14 cellular contexts compared by ENCODE assay signal in the genomic region with DNA sequence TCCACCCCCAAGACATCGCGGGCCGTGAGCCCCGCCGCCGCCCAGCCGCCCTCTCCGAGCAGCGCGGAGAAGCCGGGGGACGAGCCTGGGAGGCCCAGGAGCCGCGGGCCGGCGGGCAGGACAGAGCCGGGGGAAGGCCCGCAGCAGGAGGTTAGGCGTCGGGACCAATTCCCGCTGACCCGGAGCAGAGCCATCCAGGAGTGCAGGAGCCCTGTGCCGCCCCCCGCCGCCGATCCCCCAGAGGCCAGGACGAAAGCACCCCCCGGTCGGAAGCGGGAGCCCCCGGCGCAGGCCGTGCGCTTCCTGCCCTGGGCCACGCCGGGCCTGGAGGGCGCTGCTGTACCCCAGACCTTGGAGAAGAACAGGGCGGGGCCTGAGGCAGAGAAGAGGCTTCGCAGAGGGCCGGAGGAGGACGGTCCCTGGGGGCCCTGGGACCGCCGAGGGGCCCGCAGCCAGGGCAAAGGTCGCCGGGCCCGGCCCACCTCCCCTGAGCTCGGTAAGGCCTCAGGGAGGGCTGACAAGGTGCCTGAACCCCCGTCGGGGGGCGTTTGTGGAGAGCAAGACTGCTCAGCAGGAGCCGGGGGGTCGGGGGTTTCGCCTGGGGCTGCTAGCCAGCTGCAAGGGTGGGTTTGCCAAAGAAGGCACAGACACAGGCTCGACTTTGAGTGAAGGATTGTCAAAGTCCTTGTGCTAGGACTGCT. TPM values are rescaled to one million over a fixed set of nuclear protein-coding genes. Genes with fewer than 3 reads are reported as not detected.
A peak's percentile ranks its signal among the peaks of the same experiment; 100 is the strongest.
DNase-seq lines count a peak whose midpoint lies in the region; ATAC-seq and TF ChIP-seq lines count a peak whose summit lies in the region.
"Had no signal": no experiment of that assay in that cellular context is flagged by ENCODE, and none has a peak within 500 bp of the region (broad histone marks: within the 10 kb centered on the region; RNA-seq: fewer than 3 reads in every experiment).

No MANE protein-coding gene starts in this region.

- H3K4me1 Mint-ChIP-seq in glutamatergic neuron (ENCODE audit: low read depth, unreplicated experiment), result peaks cover 26% of the 10 kb centered on the region
- H3K4me1 Mint-ChIP-seq: memory B cell had no signal

- peaks cover 26% of the 10 kb centered on the region for H3K27me3 Mint-ChIP-seq in glutamatergic neuron (ENCODE audit: unreplicated experiment)

- H3K36me3 Mint-ChIP-seq in glutamatergic neuron (ENCODE audit: unreplicated experiment), result no peaks in the 10 kb centered on the region
- H3K36me3 Mint-ChIP-seq: memory B cell had no signal

- H3K9me3 Mint-ChIP-seq in glutamatergic neuron (ENCODE audit: unreplicated experiment), result peaks cover 13% of the 10 kb centered on the region
- H3K9me3 Mint-ChIP-seq: activated CD4-positive, alpha-beta T cell treated with anti-CD3 and anti-CD28 coated beads, Interleukin-2, amount 10 ng/mL, durations not matched to agents 7 days and 5 days; memory B cell had no signal

- no peak for TF ChIP-seq CTCF in glutamatergic neuron (IDR thresholded peaks at IDR 0.05; ENCODE audit: partially characterized antibody, unreplicated experiment)
- TF ChIP-seq CTCF in stomach (IDR thresholded peaks at IDR 0.05), result no peak

- no peak for ATAC-seq in GM21515 (IDR thresholded peaks at IDR 0.05; ENCODE audit: unreplicated experiment)

- H3K4me3 Mint-ChIP-seq in glutamatergic neuron (ENCODE audit: unreplicated experiment), result no peak overlapping the region
- H3K4me3 Mint-ChIP-seq: activated CD4-positive, alpha-beta T cell treated with anti-CD3 and anti-CD28 coated beads, Interleukin-2, amount 10 ng/mL, durations not matched to agents 7 days and 5 days; memory B cell had no signal

- 16 to 29% (median 20%) methylated on average over 25 to 55 of the region's 55 CpGs for WGBS in stomach, 5 donors

- TF ChIP-seq EP300 in stomach (IDR thresholded peaks at IDR 0.05), result no peak

- no peaks in the 10 kb centered on the region for H3K36me3 ChIP-seq in stomach
- H3K36me3 ChIP-seq: adrenal gland had no signal

- peak overlapping the region in 4 of 5 donors; percentile 46 to 95 (median 87) for H3K27ac ChIP-seq in stomach
- H3K27ac ChIP-seq: adrenal gland had no signal

- DNase-seq in activated T-cell treated with anti-CD3 and anti-CD28 coated beads for 48 hours (ENCODE audit: low read depth), result peak; percentile 19
- no peak for DNase-seq in activated T-cell treated with anti-CD3 and anti-CD28 coated beads, Interleukin-2, amount 50 U/mL, for 1 hour
- DNase-seq in glutamatergic neuron, result peak; percentile 53
- no peak for DNase-seq in stomach
- no peak for DNase-seq in NCI-H146 (lab: John Stamatoyannopoulos, UW)
- DNase-seq: 8988T; activated CD4-positive, alpha-beta T cell treated with anti-CD3 and anti-CD28 coated beads, Interleukin-2, amount 10 ng/mL, durations not matched to agents 7 days and 5 days; adrenal gland; DMS53; effector memory CD4-positive, alpha-beta T cell; head of caudate nucleus; NCI-H1105 treated with DMSO at 0.1 percent for 48 hours had no signal

- H3K4me3 ChIP-seq in stomach, result peak overlapping the region; percentile 18 to 26 (median 23)
- H3K4me3 ChIP-seq: adrenal gland had no signal

- no peaks in the 10 kb centered on the region for H3K9me3 ChIP-seq in stomach
- H3K9me3 ChIP-seq: adrenal gland had no signal

- peaks cover 15 to 51% (median 19%) of the 10 kb centered on the region in 4 donors for H3K4me1 ChIP-seq in stomach
- H3K4me1 ChIP-seq: adrenal gland had no signal

- no peak overlapping the region for H3K27ac Mint-ChIP-seq in glutamatergic neuron (ENCODE audit: unreplicated experiment)
- H3K27ac Mint-ChIP-seq: activated CD4-positive, alpha-beta T cell treated with anti-CD3 and anti-CD28 coated beads, Interleukin-2, amount 10 ng/mL, durations not matched to agents 7 days and 5 days; memory B cell had no signal

- no peak for TF ChIP-seq POLR2A in stomach (IDR thresholded peaks at IDR 0.05)

- intact Hi-C loops in stomach (cut with DNase I; ENCODE audit: low total_unique reads), result no loop called here

- H3K27me3 ChIP-seq in stomach, result peaks cover 0 to 94% (median 51%) of the 10 kb centered on the region in 3 donors

RNA-seq across cellular contexts. Expression of a gene that starts 14.3 kb away (rescaled TPM):
- 92.9 TPM for total RNA-seq in glutamatergic neuron (ENCODE audit: unreplicated experiment)
- 100 to 1,000 TPM in 1 of 5 donors, 10 to 100 TPM in 3, 1 to 10 TPM in 1; 7.4 to 106 (median 30.4) TPM for total RNA-seq in stomach
- 10 to 100 TPM in 1 of 3 donors, 1 to 10 TPM in 2; 9.8 to 65.1 (median 9.9) TPM for polyA plus RNA-seq in stomach

RNA-seq across cellular contexts. Expression of a gene that starts 30.7 kb away (rescaled TPM):
- 1.3 TPM for total RNA-seq in glutamatergic neuron (ENCODE audit: unreplicated experiment)
- 1,000 to 10,000 TPM; 1,078 to 5,539 (median 2,913) TPM for total RNA-seq in stomach
- polyA plus RNA-seq in stomach, result 100 to 1,000 TPM; 122 to 803 (median 204) TPM
- total RNA-seq: activated CD4-positive, alpha-beta T cell treated with anti-CD3 and anti-CD28 coated beads, Interleukin-2, amount 10 ng/mL, durations not matched to agents 7 days and 5 days had no signal

RNA-seq across cellular contexts. Expression of a gene that starts 49.8 kb away (rescaled TPM):
- total RNA-seq in glutamatergic neuron (ENCODE audit: unreplicated experiment) (23.2 TPM), stomach (100 to 1,000 TPM in 1 of 5 donors, 10 to 100 TPM in 4; 16.5 to 185 (median 24.2) TPM)
- 10 to 100 TPM; 29.9 to 84.8 (median 58.2) TPM for polyA plus RNA-seq in stomach

Comparison
In these comparisons a context has a peak if more than half of its experiments do, and no peak if none do; other contexts are left out.
1. DNase-seq: peak in activated T-cell treated with anti-CD3 and anti-CD28 coated beads for 48 hours (single experiment) and glutamatergic neuron (single experiment); none in activated T-cell treated with anti-CD3 and anti-CD28 coated beads, Interleukin-2, amount 50 U/mL, for 1 hour (single experiment), stomach (single experiment) and NCI-H146 (single experiment).
2. RNA of a gene that starts 30.7 kb away (total RNA-seq): 1,078 to 5,539 TPM in stomach; 1.3 TPM in glutamatergic neuron (single experiment); every median in the first group is over 100 times any median in the second.